In the genomic region with DNA sequence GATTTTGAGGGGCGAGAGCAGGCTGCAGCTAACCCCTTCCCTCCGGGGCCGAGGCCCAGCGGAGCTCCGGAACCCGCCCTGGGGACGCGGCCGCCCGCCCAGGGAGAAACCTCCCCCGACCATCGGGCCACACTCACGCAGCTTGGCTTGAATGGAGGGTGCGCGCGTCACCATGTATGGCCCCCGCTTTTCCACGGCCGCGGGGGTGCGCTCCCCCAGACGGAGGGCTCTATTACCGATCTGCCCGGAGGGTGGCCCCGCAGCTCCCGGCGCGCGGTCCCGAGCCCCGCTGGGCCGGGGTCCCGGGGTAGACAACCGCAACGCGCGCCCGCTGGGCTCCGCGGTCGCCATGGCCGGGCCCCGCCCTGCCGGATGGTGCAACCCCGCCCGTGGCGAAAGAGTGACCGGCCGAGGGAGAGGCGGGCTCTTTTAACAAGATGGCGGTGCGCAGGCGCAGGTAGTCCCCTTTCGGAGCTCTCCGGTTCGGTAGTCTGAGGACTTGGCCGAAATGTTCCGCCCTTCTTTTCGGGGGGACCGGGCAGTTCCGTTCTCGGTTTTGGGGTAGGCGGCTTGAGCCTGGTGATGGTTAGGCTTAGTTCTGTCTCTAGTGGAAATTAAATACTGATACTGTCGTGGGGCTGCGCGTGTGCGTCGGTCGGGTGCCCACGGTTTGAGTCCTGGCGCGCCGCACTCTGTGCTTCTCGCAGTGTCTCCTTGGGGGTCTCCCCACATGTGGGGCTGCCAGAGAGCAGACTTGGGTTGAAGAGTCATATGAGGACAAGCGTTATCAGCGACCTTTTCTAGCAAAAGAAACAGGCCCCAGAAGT, we compare ENCODE assay signal across 8 cellular contexts. TPM values are rescaled to one million over a fixed set of nuclear protein-coding genes. Genes with fewer than 3 reads are reported as not detected.
DNase-seq lines count a peak whose midpoint lies in the region; ATAC-seq and TF ChIP-seq lines count a peak whose summit lies in the region.

A gene with protein sequence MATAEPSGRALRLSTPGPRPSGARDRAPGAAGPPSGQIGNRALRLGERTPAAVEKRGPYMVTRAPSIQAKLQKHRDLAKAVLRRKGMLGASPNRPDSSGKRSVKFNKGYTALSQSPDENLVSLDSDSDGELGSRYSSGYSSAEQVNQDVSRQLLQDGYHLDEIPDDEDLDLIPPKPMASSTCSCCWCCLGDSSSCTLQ (minus strand): TSS at position 402 of the 827 bp plus-strand sequence. CDS start 51 bp downstream, at position 351.

- ATAC-seq in GM18873 (IDR thresholded peaks at IDR 0.05; ENCODE audit: low FRiP score, unreplicated experiment) (peak; percentile 73), HG03139 (IDR thresholded peaks at IDR 0.05; ENCODE audit: unreplicated experiment) (peak; percentile 78)

- H3K27me3 Mint-ChIP-seq in chondrocyte (ENCODE audit: low read depth) = no peaks in the 10 kb centered on the region

- no peaks in the 10 kb centered on the region for H3K36me3 ChIP-seq in kidney epithelial cell (ENCODE audit: control insufficient read depth, insufficient read depth, low read length)

- H3K4me3 Mint-ChIP-seq in chondrocyte (ENCODE audit: unreplicated experiment) = peak within 1 kb of the TSS; percentile 96

- POLR2A ChIA-PET in AG04449 (lab: Yijun Ruan, JAX) = interaction anchor here (0.9 to 1.7 kb wide), 8 partner anchors 9 to 125 kb away, joined by 3 to 13 read pairs (median 5); a partner anchor contains a TSS

- H3K4me1 Mint-ChIP-seq in chondrocyte (ENCODE audit: low read depth) = peaks cover 44% of the 10 kb centered on the region

- H3K27ac Mint-ChIP-seq in chondrocyte (ENCODE audit: unreplicated experiment) = peak within 1 kb of the TSS; percentile 97

- peaks cover 10% of the 10 kb centered on the region for H3K36me3 Mint-ChIP-seq in chondrocyte (ENCODE audit: low read depth)

- H3K27me3 ChIP-seq in kidney epithelial cell (ENCODE audit: control insufficient read depth, insufficient read depth, low read length) = no peaks in the 10 kb centered on the region

- TF ChIP-seq CTCF in AG04449 (IDR thresholded peaks at IDR 0.05; ENCODE audit: insufficient read depth, low read length, missing control alignments) = no peak
- peak; percentile 16 for TF ChIP-seq CTCF in chondrocyte (IDR thresholded peaks at IDR 0.05)
- no peak for TF ChIP-seq CTCF in kidney epithelial cell (IDR thresholded peaks at IDR 0.05; ENCODE audit: insufficient read depth, low read length, poor library complexity, severe bottlenecking)

- H3K9me3 Mint-ChIP-seq in chondrocyte (ENCODE audit: low read depth) = no peaks in the 10 kb centered on the region

- CTCF ChIA-PET in AG04449 (lab: Yijun Ruan, JAX) = interaction anchor here (0.7 to 8.8 kb wide), 12 partner anchors 9 to 275 kb away, joined by 3 to 134 read pairs (median 3); a partner anchor contains a TSS

- peak within 1 kb of the TSS; percentile 73 for H3K4me3 ChIP-seq in AG04449 (ENCODE audit: low read depth, low read length)
- peak within 1 kb of the TSS; percentile 91 for H3K4me3 ChIP-seq in kidney epithelial cell (ENCODE audit: low read depth, low read length)

- DNase-seq in AG04449 (ENCODE audit: low read depth, low spot score) = no peak
- peak; percentile 57 to 86 for DNase-seq in NCI-H446 (lab: John Stamatoyannopoulos, UW)
- peak; percentile 59 to 74 for DNase-seq in activated CD4-positive, alpha-beta T cell treated with anti-CD3 and anti-CD28 coated beads for 24 hours (ENCODE audit: low read depth in 2 of 2)
- peak; percentile 98 for DNase-seq in chondrocyte (ENCODE audit: low spot score)
- DNase-seq in kidney epithelial cell (ENCODE audit: low read depth) = peak; percentile 43
- DNase-seq in stimulated activated CD4-positive, alpha-beta T cell treated with anti-CD3 and anti-CD28 coated beads, Interleukin-15, amount 100 ng/mL, for 24 hours = peak; percentile 89

RNA-seq across cellular contexts. Expression of the gene that starts here (rescaled TPM):
- total RNA-seq in chondrocyte = 78.0 to 97.6 TPM (median 89.9 TPM) in 3 replicates
- 42.2 and 49.3 TPM in 2 replicates for total RNA-seq in kidney epithelial cell
